ENCODE assay signal across 1 cellular context in the genomic region with DNA sequence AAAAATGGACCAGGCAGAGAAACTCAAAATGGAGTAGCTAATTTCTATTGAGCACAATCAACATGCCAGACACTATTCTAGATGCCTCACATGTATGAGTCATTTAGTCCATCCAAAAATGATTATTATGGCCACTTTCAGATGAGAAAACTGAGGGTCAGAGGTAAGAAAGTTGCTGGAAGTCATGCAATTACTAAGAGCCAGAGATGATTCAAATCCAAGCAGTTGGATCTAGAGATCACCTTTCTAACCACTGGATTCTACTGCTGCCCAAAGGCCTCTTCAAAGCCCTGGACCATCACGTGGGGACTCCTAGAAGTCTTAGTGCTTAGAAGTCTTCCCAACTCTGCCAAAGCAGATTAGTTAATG.
TF ChIP-seq lines count a peak whose summit lies in the region.

No MANE protein-coding gene starts in this region.

TF ChIP-seq in SK-N-SH, 30 proteins besides CTCF, POLR2A, EP300 and RAD21 (continued from another document):
- no peak for TF ChIP-seq REST (IDR thresholded peaks at IDR 0.05; ENCODE audit: low read depth, low read length)
